ENCODE assay signal across 8 cellular contexts in the genomic region with DNA sequence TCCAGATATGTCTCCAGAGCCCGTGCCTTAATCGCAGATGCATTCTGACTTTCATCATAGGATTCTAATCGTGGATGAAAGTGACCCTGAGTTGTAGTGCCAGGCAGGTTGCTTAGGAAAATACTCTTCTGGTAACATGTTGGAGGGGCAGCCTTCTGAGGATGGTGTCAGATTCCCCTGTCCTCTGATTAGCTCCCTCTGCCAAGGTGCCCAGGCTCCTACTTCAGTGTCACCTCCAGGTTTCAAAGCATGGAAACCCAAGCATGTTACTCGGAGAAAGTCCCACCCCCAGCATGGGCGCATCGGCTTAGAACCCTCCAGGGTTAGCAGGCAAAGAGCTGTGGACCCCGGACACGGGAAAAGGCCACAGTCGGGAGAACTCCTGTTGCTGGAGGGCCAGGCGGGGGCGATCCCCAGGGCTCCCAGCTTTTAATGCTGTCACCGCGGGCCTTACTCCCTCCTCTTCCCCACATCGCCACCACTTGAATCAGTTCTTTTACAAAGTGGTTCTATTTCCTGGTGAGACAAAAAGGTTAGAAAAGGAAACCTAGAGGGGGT. TPM values are rescaled to one million over a fixed set of nuclear protein-coding genes. Genes with fewer than 3 reads are reported as not detected.
DNase-seq lines count a peak whose midpoint lies in the region; ATAC-seq and TF ChIP-seq lines count a peak whose summit lies in the region.

No MANE protein-coding gene starts in this region.

- no peaks in the 10 kb centered on the region for H3K9me3 Mint-ChIP-seq in WTC11

- intact Hi-C loops in heart left ventricle (cut with DNase I): no loop called here

- H3K9me3 ChIP-seq in heart left ventricle (no peaks in the 10 kb centered on the region), skeletal muscle satellite cell (replicated peaks; ENCODE audit: low read length) (no peaks in the 10 kb centered on the region)

- 13 to 14% (median 13%) methylated on average over 14 of the region's 14 CpGs for WGBS in heart left ventricle, 4 donors

- peaks cover 48% of the 10 kb centered on the region for H3K4me1 Mint-ChIP-seq in WTC11

- DNase-seq in WTC11 (ENCODE audit: low spot score) (no peak), heart left ventricle (peak; percentile 15 to 64 (median 28)), NCI-H226 (no peak)

- CTCF ChIA-PET in WTC11 (lab: Charles Lee): interaction anchor here (0.5 to 2.5 kb wide), 12 partner anchors 9 to 655 kb away, joined by 3 to 17 read pairs (median 4); a partner anchor contains a TSS

- H3K27me3 Mint-ChIP-seq in WTC11 (ENCODE audit: low read depth): no peaks in the 10 kb centered on the region

- TF ChIP-seq CTCF in WTC11 (IDR thresholded peaks at IDR 0.05): no peak
- TF ChIP-seq CTCF in heart left ventricle (IDR thresholded peaks at IDR 0.05): no peak

- H3K27ac Mint-ChIP-seq in WTC11: peak overlapping the region; percentile 93

- POLR2A ChIA-PET in WTC11 (lab: Charles Lee): interaction anchor here (0.6 to 2.0 kb wide), 5 partner anchors 10 to 52 kb away, joined by 3 to 13 read pairs (median 7); no protein-coding TSS in a partner anchor

- H3K4me3 Mint-ChIP-seq in WTC11: peak overlapping the region; percentile 82

- H3K36me3 ChIP-seq in heart left ventricle: no peaks in the 10 kb centered on the region
- H3K36me3 ChIP-seq in skeletal muscle satellite cell (ENCODE audit: insufficient read depth, low read length): no peaks in the 10 kb centered on the region

- peak overlapping the region; percentile 90 for H3K4me2 ChIP-seq in skeletal muscle satellite cell (ENCODE audit: low read length)

- H3K4me3 ChIP-seq in heart left ventricle (peak overlapping the region; percentile 13 to 70 (median 61)), skeletal muscle satellite cell (ENCODE audit: low read length) (peak overlapping the region; percentile 80)

- H3K4me1 ChIP-seq in heart left ventricle: peaks cover 0 to 51% (median 14%) of the 10 kb centered on the region in 12 donors
- peaks cover 10% of the 10 kb centered on the region for H3K4me1 ChIP-seq in skeletal muscle satellite cell (ENCODE audit: control insufficient read depth, insufficient read depth, low read length)

- no peaks in the 10 kb centered on the region for H3K27me3 ChIP-seq in heart left ventricle
- no peaks in the 10 kb centered on the region for H3K27me3 ChIP-seq in skeletal muscle satellite cell (ENCODE audit: control insufficient read depth, insufficient read depth, low read length)

- no peaks in the 10 kb centered on the region for H3K36me3 Mint-ChIP-seq in WTC11

- no peak for TF ChIP-seq POLR2A in heart left ventricle (IDR thresholded peaks at IDR 0.05)

- H3K9ac ChIP-seq in skeletal muscle satellite cell (ENCODE audit: low read depth, low read length): peak overlapping the region; percentile 77

- peak overlapping the region in 10 of 12 donors; percentile 9 to 79 (median 60) for H3K27ac ChIP-seq in heart left ventricle

- ATAC-seq in GM18499 (IDR thresholded peaks at IDR 0.05; ENCODE audit: insufficient read depth, unreplicated experiment): peak; percentile 19
- peak; percentile 7 for ATAC-seq in HG03378 (IDR thresholded peaks at IDR 0.05; ENCODE audit: unreplicated experiment)
- ATAC-seq in WTC11: peak; percentile 48
- peak; percentile 18 to 50 (median 38) for ATAC-seq in heart left ventricle
- ATAC-seq in GM21360 (IDR thresholded peaks at IDR 0.05; ENCODE audit: unreplicated experiment): no peak
- no peak for ATAC-seq in HG03521 (IDR thresholded peaks at IDR 0.05; ENCODE audit: unreplicated experiment)

TF ChIP-seq in WTC11, 78 proteins besides CTCF, POLR2A, EP300 and RAD21:
- TF ChIP-seq, protein P1, sequence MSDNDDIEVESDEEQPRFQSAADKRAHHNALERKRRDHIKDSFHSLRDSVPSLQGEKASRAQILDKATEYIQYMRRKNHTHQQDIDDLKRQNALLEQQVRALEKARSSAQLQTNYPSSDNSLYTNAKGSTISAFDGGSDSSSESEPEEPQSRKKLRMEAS (CRISPR knock-in tag; IDR thresholded peaks at IDR 0.05): 0 out of 2 replicates have a peak, but pooled peaks have one; percentile 11
- TF ChIP-seq TP53 (CRISPR knock-in tag; IDR thresholded peaks at IDR 0.05) (no peak), TCF7 (CRISPR knock-in tag; IDR thresholded peaks at IDR 0.05; ENCODE audit: low read depth) (no peak), FOXK1 (CRISPR knock-in tag; IDR thresholded peaks at IDR 0.05) (no peak)
- TF ChIP-seq, protein P2, sequence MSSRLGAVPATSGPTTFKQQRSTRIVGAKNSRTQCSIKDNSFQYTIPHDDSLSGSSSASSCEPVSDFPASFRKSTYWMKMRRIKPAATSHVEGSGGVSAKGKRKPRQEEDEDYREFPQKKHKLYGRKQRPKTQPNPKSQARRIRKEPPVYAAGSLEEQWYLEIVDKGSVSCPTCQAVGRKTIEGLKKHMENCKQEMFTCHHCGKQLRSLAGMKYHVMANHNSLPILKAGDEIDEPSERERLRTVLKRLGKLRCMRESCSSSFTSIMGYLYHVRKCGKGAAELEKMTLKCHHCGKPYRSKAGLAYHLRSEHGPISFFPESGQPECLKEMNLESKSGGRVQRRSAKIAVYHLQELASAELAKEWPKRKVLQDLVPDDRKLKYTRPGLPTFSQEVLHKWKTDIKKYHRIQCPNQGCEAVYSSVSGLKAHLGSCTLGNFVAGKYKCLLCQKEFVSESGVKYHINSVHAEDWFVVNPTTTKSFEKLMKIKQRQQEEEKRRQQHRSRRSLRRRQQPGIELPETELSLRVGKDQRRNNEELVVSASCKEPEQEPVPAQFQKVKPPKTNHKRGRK (CRISPR knock-in tag; IDR thresholded peaks at IDR 0.05; ENCODE audit: borderline replicate concordance): no peak
- TF ChIP-seq, protein P3, sequence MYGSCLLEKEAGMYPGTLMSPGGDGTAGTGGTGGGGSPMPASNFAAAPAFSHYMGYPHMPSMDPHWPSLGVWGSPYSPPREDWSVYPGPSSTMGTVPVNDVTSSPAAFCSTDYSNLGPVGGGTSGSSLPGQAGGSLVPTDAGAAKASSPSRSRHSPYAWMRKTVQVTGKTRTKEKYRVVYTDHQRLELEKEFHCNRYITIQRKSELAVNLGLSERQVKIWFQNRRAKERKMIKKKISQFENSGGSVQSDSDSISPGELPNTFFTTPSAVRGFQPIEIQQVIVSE (CRISPR knock-in tag; IDR thresholded peaks at IDR 0.05; ENCODE audit: borderline replicate concordance): no peak

RNA-seq across cellular contexts. Expression of a gene that starts 44.5 kb away (rescaled TPM):
- total RNA-seq in WTC11 (2021) (42.0 to 54.5 TPM (median 43.9 TPM) in 3 replicates), heart left ventricle (10 to 100 TPM; 13.0 to 30.5 (median 19.0) TPM)
- polyA plus RNA-seq in heart left ventricle: 1 to 10 TPM; 5.5 to 5.8 TPM
- 20.1 and 36.8 TPM in 2 replicates for total RNA-seq in skeletal muscle satellite cell (2012; rRNA removed)

Comparison
In these comparisons a context has a peak if more than half of its experiments do, and no peak if none do; other contexts are left out.
1. ATAC-seq: peak in GM18499 (single experiment), HG03378 (single experiment), WTC11 (single experiment) and heart left ventricle (4 of 4); none in GM21360 (single experiment) and HG03521 (single experiment).
2. DNase-seq: peak in heart left ventricle (5 of 5); none in WTC11 (single experiment) and NCI-H226 (single experiment).